ENCODE assay signal across 16 cellular contexts in genomic region chr15:84976746-84977345, GRCh38.
"Had no signal": no experiment of that assay in that cellular context is flagged by ENCODE, and none has a peak within 500 bp of the region (broad histone marks: within the 10 kb centered on the region; RNA-seq: fewer than 3 reads in every experiment).

No MANE protein-coding gene starts in this region.

- H3K9me3 Mint-ChIP-seq: activated CD4-positive, alpha-beta T cell treated with anti-CD3 and anti-CD28 coated beads, Interleukin-2, amount 10 ng/mL, durations not matched to agents 24 days and 14 days; activated naive CD8-positive, alpha-beta T cell treated with anti-CD3 and anti-CD28 coated beads for 36 hours; naive thymus-derived CD4-positive, alpha-beta T cell had no signal

- ATAC-seq: activated CD8-positive, alpha-beta T cell treated with anti-CD3 and anti-CD28 coated beads, Interleukin-2, amount 10 ng/mL, durations not matched to agents 7 days and 5 days; heart right ventricle; mucosa of descending colon; naive thymus-derived CD4-positive, alpha-beta T cell; sciatic nerve had no signal

- H3K4me3 Mint-ChIP-seq: activated CD4-positive, alpha-beta T cell treated with anti-CD3 and anti-CD28 coated beads, Interleukin-2, amount 10 ng/mL, durations not matched to agents 24 days and 14 days; activated CD8-positive, alpha-beta T cell treated with anti-CD3 and anti-CD28 coated beads, Interleukin-2, amount 10 ng/mL, durations not matched to agents 7 days and 5 days; activated naive CD8-positive, alpha-beta T cell treated with anti-CD3 and anti-CD28 coated beads for 36 hours; naive thymus-derived CD4-positive, alpha-beta T cell had no signal

- H3K36me3 Mint-ChIP-seq: activated naive CD8-positive, alpha-beta T cell treated with anti-CD3 and anti-CD28 coated beads for 36 hours; naive thymus-derived CD4-positive, alpha-beta T cell had no signal

- H3K27ac Mint-ChIP-seq: activated CD4-positive, alpha-beta T cell treated with anti-CD3 and anti-CD28 coated beads, Interleukin-2, amount 10 ng/mL, durations not matched to agents 24 days and 14 days; activated CD8-positive, alpha-beta T cell treated with anti-CD3 and anti-CD28 coated beads, Interleukin-2, amount 10 ng/mL, durations not matched to agents 7 days and 5 days; activated naive CD8-positive, alpha-beta T cell treated with anti-CD3 and anti-CD28 coated beads for 36 hours; naive thymus-derived CD4-positive, alpha-beta T cell had no signal

- DNase-seq: activated CD4-positive, alpha-beta T cell treated with anti-CD3 and anti-CD28 coated beads, Interleukin-2, amount 10 ng/mL, durations not matched to agents 24 days and 14 days; activated CD8-positive, alpha-beta T cell treated with anti-CD3 and anti-CD28 coated beads, Interleukin-2, amount 10 ng/mL, durations not matched to agents 7 days and 5 days; activated gamma-delta T cell; activated naive CD8-positive, alpha-beta T cell treated with anti-CD3 and anti-CD28 coated beads for 36 hours; amygdala; dermis blood vessel endothelial cell; effector memory CD4-positive, alpha-beta T cell; esophagus squamous epithelium; heart right ventricle; mesenchymal stem cell; mucosa of descending colon; naive thymus-derived CD4-positive, alpha-beta T cell; stimulated activated CD4-positive, alpha-beta T cell treated with anti-CD3 and anti-CD28 coated beads, Interleukin-4, amount 100 ng/mL, for 24 hours; stimulated activated naive CD4-positive, alpha-beta T cell; T1000 had no signal
